Comparison of ENCODE assay signal across 10 cellular contexts in the genomic region with DNA sequence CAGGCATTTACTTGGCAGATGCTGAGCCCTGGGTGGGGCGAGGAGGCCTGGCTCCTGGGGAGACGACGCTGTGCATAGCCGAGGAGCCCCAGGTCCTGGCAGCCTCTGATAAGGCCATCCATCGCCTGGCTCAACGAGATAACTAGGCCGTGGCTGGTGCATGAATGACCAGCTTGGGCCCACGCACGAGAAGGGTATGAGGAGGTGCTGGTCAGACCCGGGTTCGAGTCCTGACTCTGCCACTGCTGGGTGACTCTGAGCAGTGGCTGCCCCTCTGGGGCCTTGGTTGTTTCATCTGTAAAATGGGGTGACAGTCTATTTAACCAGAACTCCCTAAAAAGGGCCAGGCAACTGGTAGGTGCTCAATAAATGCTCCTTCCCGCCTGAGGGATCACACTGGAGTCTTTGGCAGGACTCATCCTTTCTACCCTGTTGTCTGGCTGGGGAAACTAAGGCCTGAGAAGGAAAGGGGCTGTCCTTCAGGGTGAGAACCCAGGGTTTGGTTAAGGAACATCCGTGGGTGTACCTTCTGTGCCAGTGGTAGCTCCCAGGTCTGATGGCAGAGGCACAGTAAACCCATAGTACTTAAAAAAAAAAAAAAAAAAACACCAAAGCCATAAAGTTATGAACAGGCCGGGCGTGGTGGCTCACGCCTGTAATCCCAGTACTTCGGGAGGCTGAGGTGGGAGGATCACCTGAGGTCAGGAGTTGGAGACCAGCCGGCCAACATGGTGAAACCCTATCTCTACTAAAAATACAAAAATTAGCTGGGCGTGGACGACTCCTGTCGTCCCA. TPM values are rescaled to one million over a fixed set of nuclear protein-coding genes. Genes with fewer than 3 reads are reported as not detected.
DNase-seq lines count a peak whose midpoint lies in the region; ATAC-seq and TF ChIP-seq lines count a peak whose summit lies in the region.
"Had no signal": no experiment of that assay in that cellular context is flagged by ENCODE, and none has a peak within 500 bp of the region (broad histone marks: within the 10 kb centered on the region; RNA-seq: fewer than 3 reads in every experiment).

No MANE protein-coding gene starts in this region.

- H3K9ac ChIP-seq in mucosa of rectum (ENCODE audit: low read depth in 1 of 2, low read length in 2 of 2), result peak overlapping the region in 1 of 2 donors; percentile 96

- H3K4me3 Mint-ChIP-seq in activated naive CD8-positive, alpha-beta T cell treated with anti-CD3 and anti-CD28 coated beads, Interleukin-2, amount 50 U/mL, for 24 hours, result peak overlapping the region; percentile 76

- peak overlapping the region; percentile 77 to 94 (median 90) for H3K27ac ChIP-seq in heart left ventricle
- H3K27ac ChIP-seq in mucosa of rectum (ENCODE audit: low read depth in 2 of 2, low read length in 2 of 2), result peak overlapping the region; percentile 89 to 96
- peak overlapping the region; percentile 71 to 92 for H3K27ac ChIP-seq in uterus

- H3K9me3 ChIP-seq in heart left ventricle (no peaks in the 10 kb centered on the region), mucosa of rectum (ENCODE audit: control insufficient read depth in 2 of 2, low read length in 2 of 2) (no peaks in the 10 kb centered on the region), uterus (no peaks in the 10 kb centered on the region)

- DNase-seq in heart left ventricle (no peak), Right ventricle myocardium inferior (ENCODE audit: missing footprints) (no peak), uterus (no peak), RPMI8226 (no peak), AML-193 (lab: John Stamatoyannopoulos, UW) (no peak), LoVo (ENCODE audit: low spot score) (no peak)
- DNase-seq in activated naive CD8-positive, alpha-beta T cell treated with anti-CD3 and anti-CD28 coated beads, Interleukin-2, amount 50 U/mL, for 24 hours, result no peak
- DNase-seq: DMS 273 treated with DMSO at 0.1 percent for 48 hours had no signal

- peak overlapping the region in 6 of 12 donors; percentile 69 to 88 (median 82) for H3K4me3 ChIP-seq in heart left ventricle
- H3K4me3 ChIP-seq in mucosa of rectum (ENCODE audit: low read length in 2 of 2), result peak overlapping the region in 1 of 2 donors; percentile 78
- H3K4me3 ChIP-seq in uterus, result no peak overlapping the region

- H3K36me3 ChIP-seq in heart left ventricle, result peaks cover 0 to 2% (median 0%) of the 10 kb centered on the region in 9 donors
- no peaks in the 10 kb centered on the region for H3K36me3 ChIP-seq in mucosa of rectum (ENCODE audit: control insufficient read depth in 2 of 2, insufficient read depth in 2 of 2, low read length in 2 of 2)
- no peaks in the 10 kb centered on the region for H3K36me3 ChIP-seq in uterus

- ATAC-seq in heart left ventricle (no peak), Right ventricle myocardium inferior (no peak)
- no peak for ATAC-seq in activated naive CD8-positive, alpha-beta T cell treated with anti-CD3 and anti-CD28 coated beads, Interleukin-2, amount 50 U/mL, for 24 hours

- H3K27me3 Mint-ChIP-seq in activated naive CD8-positive, alpha-beta T cell treated with anti-CD3 and anti-CD28 coated beads, Interleukin-2, amount 50 U/mL, for 24 hours, result peaks cover under 1% of the 10 kb centered on the region

- no peaks in the 10 kb centered on the region for H3K9me3 Mint-ChIP-seq in activated naive CD8-positive, alpha-beta T cell treated with anti-CD3 and anti-CD28 coated beads, Interleukin-2, amount 50 U/mL, for 24 hours

- H3K27me3 ChIP-seq in heart left ventricle (peaks cover 0 to 14% (median 0%) of the 10 kb centered on the region in 9 donors), mucosa of rectum (ENCODE audit: control insufficient read depth in 2 of 2, insufficient read depth in 2 of 2, low read length in 2 of 2) (no peaks in the 10 kb centered on the region), uterus (no peaks in the 10 kb centered on the region)

- peaks cover 22% of the 10 kb centered on the region for H3K4me1 Mint-ChIP-seq in activated naive CD8-positive, alpha-beta T cell treated with anti-CD3 and anti-CD28 coated beads, Interleukin-2, amount 50 U/mL, for 24 hours

- TF ChIP-seq CTCF in heart left ventricle (IDR thresholded peaks at IDR 0.05), result no peak
- TF ChIP-seq CTCF in uterus (IDR thresholded peaks at IDR 0.05), result no peak

- peak overlapping the region; percentile 93 for H3K27ac Mint-ChIP-seq in activated naive CD8-positive, alpha-beta T cell treated with anti-CD3 and anti-CD28 coated beads, Interleukin-2, amount 50 U/mL, for 24 hours

- H3K4me1 ChIP-seq in heart left ventricle, result peaks cover 0 to 29% (median 7%) of the 10 kb centered on the region in 12 donors
- H3K4me1 ChIP-seq in mucosa of rectum (ENCODE audit: control insufficient read depth in 2 of 2, insufficient read depth in 2 of 2, low read length in 2 of 2), result peaks cover 9 to 20% of the 10 kb centered on the region in 2 donors
- no peaks in the 10 kb centered on the region for H3K4me1 ChIP-seq in uterus

- TF ChIP-seq POLR2A in heart left ventricle (IDR thresholded peaks at IDR 0.05) (no peak), uterus (IDR thresholded peaks at IDR 0.05) (no peak)

- 82 to 86% (median 83%) methylated on average over 11 to 21 of the region's 21 CpGs for WGBS in heart left ventricle, 4 donors

- intact Hi-C loops in heart left ventricle (cut with DNase I), result loop anchor here in 9 of 10 donors (5.0 to 10.0 kb wide), 4 partner anchors 138 to 155 kb away; partner anchors contain the start of genes RPL18A (in 6 of the 9) and PIK3R2 (in 1 of the 9)
- intact Hi-C loops in Right ventricle myocardium inferior (cut with DNase I), result no loop called here
- intact Hi-C loops in uterus (cut with DNase I; ENCODE audit: low total_unique reads), result loop anchor here (5.0 to 10.0 kb wide), 2 partner anchors 53 to 135 kb away; no protein-coding TSS in a partner anchor

- H3K36me3 Mint-ChIP-seq in activated naive CD8-positive, alpha-beta T cell treated with anti-CD3 and anti-CD28 coated beads, Interleukin-2, amount 50 U/mL, for 24 hours (ENCODE audit: low read depth), result peaks cover 9% of the 10 kb centered on the region

RNA-seq across cellular contexts. Expression of gene ARRDC2, which starts 8.1 kb away (rescaled TPM):
- 10 to 100 TPM in 4 of 9 donors, 1 to 10 TPM in 5; 5.8 to 35.5 (median 9.9) TPM for total RNA-seq in heart left ventricle
- 10 to 100 TPM; 14.9 to 26.1 TPM for polyA plus RNA-seq in heart left ventricle
- total RNA-seq in Right ventricle myocardium inferior, result 17.4 TPM
- total RNA-seq in uterus, result 10 to 100 TPM; 18.7 to 77.9 (median 43.1) TPM

RNA-seq across cellular contexts. Expression of gene KCNN1, which starts 33.0 kb away (rescaled TPM):
- under 1 TPM in 2 of 9 donors, not detected in 7; 0.07 to 0.27 TPM for total RNA-seq in heart left ventricle
- polyA plus RNA-seq in heart left ventricle, result under 1 TPM; 0.03 to 0.08 TPM
- total RNA-seq in Right ventricle myocardium inferior, result not detected
- total RNA-seq in uterus, result 1 to 10 TPM in 1 of 4 donors, not detected in 3; 1.9 TPM
- total RNA-seq: left lobe of liver had no signal
